11 cellular contexts compared by ENCODE assay signal in genomic region chr11:64887234-64887756, GRCh38. TPM values are rescaled to one million over a fixed set of nuclear protein-coding genes. Genes with fewer than 3 reads are reported as not detected.
A peak's percentile ranks its signal among the peaks of the same experiment; 100 is the strongest.
DNase-seq lines count a peak whose midpoint lies in the region; FAIRE-seq and TF ChIP-seq lines count a peak whose summit lies in the region.
"Had no signal": no experiment of that assay in that cellular context is flagged by ENCODE, and none has a peak within 500 bp of the region (broad histone marks: within the 10 kb centered on the region; RNA-seq: fewer than 3 reads in every experiment).

No MANE protein-coding gene starts in this region.

- TF ChIP-seq CTCF in Peyer's patch (IDR thresholded peaks at IDR 0.05) (peak in 2 of 6 experiments; percentile 27 to 31), kidney (IDR thresholded peaks at IDR 0.05; ENCODE audit: borderline replicate concordance, extremely low read depth, insufficient read depth) (no peak)

- H3K4me1 ChIP-seq in Peyer's patch (peaks cover 3 to 14% (median 13%) of the 10 kb centered on the region in 4 donors), kidney (ENCODE audit: control insufficient read depth in 1 of 2, insufficient read depth in 1 of 2, low read depth in 1 of 2, low read length in 2 of 2) (peaks cover 0 to 15% of the 10 kb centered on the region in 2 donors)

- peak overlapping the region; percentile 72 for H3K27ac Mint-ChIP-seq in activated naive CD4-positive, alpha-beta T cell treated with anti-CD3 and anti-CD28 coated beads for 36 hours

- no peak for FAIRE-seq in kidney (lab: Jason Lieb, UNC)

- H3K4me1 Mint-ChIP-seq in activated naive CD4-positive, alpha-beta T cell treated with anti-CD3 and anti-CD28 coated beads for 36 hours (ENCODE audit: low read depth), result peaks cover 34% of the 10 kb centered on the region

- no peaks in the 10 kb centered on the region for H3K36me3 Mint-ChIP-seq in activated naive CD4-positive, alpha-beta T cell treated with anti-CD3 and anti-CD28 coated beads for 36 hours (ENCODE audit: low read depth)

- H3K27me3 ChIP-seq in Peyer's patch, result no peaks in the 10 kb centered on the region

- H3K4me3 Mint-ChIP-seq in activated naive CD4-positive, alpha-beta T cell treated with anti-CD3 and anti-CD28 coated beads for 36 hours, result no peak overlapping the region

- H3K9ac ChIP-seq in kidney (ENCODE audit: low read length in 2 of 2), result peak overlapping the region in 1 of 2 donors; percentile 2

- intact Hi-C loops in activated naive CD4-positive, alpha-beta T cell treated with anti-CD3 and anti-CD28 coated beads for 36 hours (cut with micrococcal nuclease), result no loop called here
- intact Hi-C loops in kidney (cut with DNase I), result no loop called here

- no peak for DNase-seq in activated naive CD4-positive, alpha-beta T cell treated with anti-CD3 and anti-CD28 coated beads for 36 hours
- DNase-seq in activated naive CD4-positive, alpha-beta T cell treated with Interleukin-2 at 50 U/mL for 16 hours, result no peak
- DNase-seq in Peyer's patch (no peak), kidney (peak; percentile 55), substantia nigra (lab: John Stamatoyannopoulos, UW) (no peak), NCI-H1694 treated with DMSO at 0.1 percent for 48 hours (lab: John Stamatoyannopoulos, UW) (no peak), SW 1271 (lab: John Stamatoyannopoulos, UW) (no peak), iPS-NIHi11 (ENCODE audit: low spot score) (no peak)

- no peak for TF ChIP-seq POLR2A in Peyer's patch (IDR thresholded peaks at IDR 0.05)

- H3K27me3 Mint-ChIP-seq in activated naive CD4-positive, alpha-beta T cell treated with anti-CD3 and anti-CD28 coated beads for 36 hours (ENCODE audit: low read depth), result no peaks in the 10 kb centered on the region

- H3K9me3 Mint-ChIP-seq in activated naive CD4-positive, alpha-beta T cell treated with anti-CD3 and anti-CD28 coated beads for 36 hours, result no peaks in the 10 kb centered on the region

- H3K4me3 ChIP-seq in Peyer's patch, result peak overlapping the region in 2 of 4 donors; percentile 4 to 24
- no peak overlapping the region for H3K4me3 ChIP-seq in kidney (ENCODE audit: low read length in 2 of 2)

- H3K36me3 ChIP-seq in Peyer's patch (peaks cover 0 to 17% (median 0%) of the 10 kb centered on the region in 3 donors), kidney (ENCODE audit: control insufficient read depth in 1 of 2, insufficient read depth in 2 of 2, low read length in 2 of 2) (no peaks in the 10 kb centered on the region)

- CTCF ChIA-PET in activated naive CD4-positive, alpha-beta T cell treated with anti-CD3 and anti-CD28 coated beads for 36 hours (lab: Charles Lee), result interaction anchor here (0.6 to 30.8 kb wide), 6 partner anchors 9 to 74 kb away, joined by 3 to 992 read pairs (median 6); partner anchors contain the start of genes CDC42BPG and EHD1

- peak overlapping the region; percentile 57 to 100 (median 88) for H3K27ac ChIP-seq in Peyer's patch
- H3K27ac ChIP-seq in kidney (ENCODE audit: low read depth in 2 of 2, low read length in 2 of 2), result no peak overlapping the region
- H3K27ac ChIP-seq in substantia nigra (ENCODE audit: low read depth, low read length, poor library complexity, severe bottlenecking), result peak overlapping the region; percentile 35

- H3K9me3 ChIP-seq in Peyer's patch (no peaks in the 10 kb centered on the region), kidney (ENCODE audit: control insufficient read depth in 1 of 2, low read length in 2 of 2) (no peaks in the 10 kb centered on the region)

RNA-seq across cellular contexts. Expression of gene EHD1, which starts 8.9 kb away (rescaled TPM):
- 100 to 1,000 TPM; 124 to 132 TPM for total RNA-seq in activated naive CD4-positive, alpha-beta T cell treated with anti-CD3 and anti-CD28 coated beads for 36 hours
- total RNA-seq in Peyer's patch, result 100 to 1,000 TPM in 2 of 4 donors, 10 to 100 TPM in 2; 56.2 to 185 (median 98.6) TPM
- total RNA-seq in kidney, result 76.1 TPM
- polyA plus RNA-seq in kidney (ENCODE audit: insufficient read depth, low read depth, low replicate concordance), result 48.9 TPM

RNA-seq across cellular contexts. Expression of gene ATG2A, which starts 29.7 kb away (rescaled TPM):
- total RNA-seq in activated naive CD4-positive, alpha-beta T cell treated with anti-CD3 and anti-CD28 coated beads for 36 hours, result 10 to 100 TPM; 15.1 to 16.3 TPM
- total RNA-seq in Peyer's patch, result 10 to 100 TPM; 38.8 to 79.6 (median 66.6) TPM
- total RNA-seq in kidney, result 26.9 TPM
- polyA plus RNA-seq in kidney (ENCODE audit: insufficient read depth, low read depth, low replicate concordance), result 16.8 TPM

RNA-seq across cellular contexts. Expression of gene PPP2R5B, which starts 37.2 kb away (rescaled TPM):
- total RNA-seq in activated naive CD4-positive, alpha-beta T cell treated with anti-CD3 and anti-CD28 coated beads for 36 hours, result 1 to 10 TPM; 3.3 to 4.6 TPM
- 10 to 100 TPM; 20.0 to 46.2 (median 22.5) TPM for total RNA-seq in Peyer's patch
- 21.2 TPM for total RNA-seq in kidney
- 16.8 TPM for polyA plus RNA-seq in kidney (ENCODE audit: insufficient read depth, low read depth, low replicate concordance)

RNA-seq across cellular contexts. Expression of gene CDC42BPG, which starts 42.8 kb away (rescaled TPM):
- under 1 TPM; 0.32 to 0.41 TPM for total RNA-seq in activated naive CD4-positive, alpha-beta T cell treated with anti-CD3 and anti-CD28 coated beads for 36 hours
- total RNA-seq in Peyer's patch (10 to 100 TPM; 25.6 to 78.6 (median 52.1) TPM), kidney (20.7 TPM)
- 4.5 TPM for polyA plus RNA-seq in kidney (ENCODE audit: insufficient read depth, low read depth, low replicate concordance)

RNA-seq across cellular contexts. Expression of gene GPHA2, which starts 48.4 kb away (rescaled TPM):
- total RNA-seq in activated naive CD4-positive, alpha-beta T cell treated with anti-CD3 and anti-CD28 coated beads for 36 hours, result not detected
- total RNA-seq in Peyer's patch, result not detected
- not detected for total RNA-seq in kidney
- 0.99 TPM for polyA plus RNA-seq in kidney (ENCODE audit: insufficient read depth, low read depth, low replicate concordance)
- total RNA-seq: epithelial cell of proximal tubule, LHCN-M2 had no signal
- polyA plus RNA-seq: BJ had no signal

Comparison
In these comparisons a context has a peak if more than half of its experiments do, and no peak if none do; other contexts are left out.
1. H3K27ac ChIP-seq: peak in Peyer's patch (4 of 4) and substantia nigra (single experiment); none in kidney (0 of 2).